Comparison of ENCODE assay signal across 3 cellular contexts in the genomic region with DNA sequence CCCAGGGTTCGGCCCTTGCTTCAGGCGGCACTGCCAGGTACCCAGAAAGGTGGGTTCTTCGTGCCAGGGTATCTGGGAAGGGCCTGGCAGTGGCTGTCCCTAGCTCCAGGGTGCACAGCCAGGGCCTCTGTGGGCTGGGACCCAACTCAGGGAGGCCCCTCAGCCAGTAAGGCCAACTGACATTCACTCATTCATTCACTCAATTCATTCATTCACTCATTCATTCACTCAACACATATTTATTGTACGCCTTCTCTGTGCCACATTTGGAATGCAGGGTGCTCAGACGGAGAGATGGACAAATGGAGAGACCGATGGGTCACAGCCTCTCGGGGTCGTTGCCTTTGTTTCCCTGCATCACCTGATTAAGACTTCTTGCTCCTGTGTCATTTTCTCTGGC.
A peak's percentile ranks its signal among the peaks of the same experiment; 100 is the strongest.
TF ChIP-seq lines count a peak whose summit lies in the region.

No MANE protein-coding gene starts in this region.

TF ChIP-seq in HEK293, 187 proteins besides CTCF, POLR2A, EP300 and RAD21:
- 0 out of 2 replicates have a peak, but pooled peaks have one; percentile 60 for TF ChIP-seq ZNF24 (tag by site-specific recombination; IDR thresholded peaks at IDR 0.05)
- TF ChIP-seq ZNF677 (tag by site-specific recombination; IDR thresholded peaks at IDR 0.05), result no peak
- no peak for TF ChIP-seq ZNF768 (tag by site-specific recombination; IDR thresholded peaks at IDR 0.05)
TF ChIP-seq in HEK293: peak in this region for 1.

TF ChIP-seq in IMR-90, 13 proteins besides CTCF, POLR2A, EP300 and RAD21:
- TF ChIP-seq MAFK (IDR thresholded peaks at IDR 0.05; ENCODE audit: low read depth, low read length), result no peak

TF ChIP-seq in H1, 55 proteins besides CTCF, POLR2A, EP300 and RAD21:
- TF ChIP-seq BACH1 (IDR thresholded peaks at IDR 0.05; ENCODE audit: low read length) (no peak), RXRA (IDR thresholded peaks at IDR 0.05; ENCODE audit: insufficient read depth, low read depth, low read length) (no peak)
TF ChIP-seq in H1: peak in this region for 0.
